In genomic region chr16:12062343-12063003, GRCh38 we compare ENCODE assay signal across 9 cellular contexts.
DNase-seq lines count a peak whose midpoint lies in the region; ATAC-seq and TF ChIP-seq lines count a peak whose summit lies in the region.
"Had no signal": no experiment of that assay in that cellular context is flagged by ENCODE, and none has a peak within 500 bp of the region (broad histone marks: within the 10 kb centered on the region; RNA-seq: fewer than 3 reads in every experiment).

No MANE protein-coding gene starts in this region.

- H3K4me1 ChIP-seq in esophagus (ENCODE audit: control insufficient read depth in 2 of 2, insufficient read depth in 2 of 2, low read length in 1 of 2) (peaks cover 3 to 19% of the 10 kb centered on the region in 2 donors), neutrophil (ENCODE audit: control insufficient read depth in 1 of 2, insufficient read depth in 1 of 2, low read depth in 1 of 2, low read length in 1 of 2) (peaks cover 8 to 9% of the 10 kb centered on the region in 2 experiments)

- TF ChIP-seq CTCF in AG09319 (IDR thresholded peaks at IDR 0.05; ENCODE audit: low read depth, low read length): no peak
- TF ChIP-seq CTCF in neutrophil (IDR thresholded peaks at IDR 0.05): no peak

- H3K27me3 ChIP-seq in esophagus (ENCODE audit: control insufficient read depth in 1 of 2, insufficient read depth in 2 of 2, low read length in 2 of 2) (no peaks in the 10 kb centered on the region), neutrophil (no peaks in the 10 kb centered on the region)

- WGBS in esophagus, 2 donors: 27 to 39% methylated on average over 10 of the region's 10 CpGs

- H3K36me3 ChIP-seq in esophagus (ENCODE audit: control insufficient read depth in 2 of 2, insufficient read depth in 2 of 2, low read length in 1 of 2): no peaks in the 10 kb centered on the region
- peaks cover 23% of the 10 kb centered on the region for H3K36me3 ChIP-seq in neutrophil

- H3K27ac ChIP-seq in esophagus (ENCODE audit: low read depth in 2 of 2, low read length in 1 of 2) (peak overlapping the region; percentile 91 to 97), neutrophil (peak overlapping the region; percentile 42)

- ATAC-seq in GM18498 (IDR thresholded peaks at IDR 0.05; ENCODE audit: unreplicated experiment): no peak
- ATAC-seq in HG03354 (IDR thresholded peaks at IDR 0.05; ENCODE audit: poor library complexity, severe bottlenecking, unreplicated experiment): no peak

- no peaks in the 10 kb centered on the region for H3K9me3 ChIP-seq in esophagus (ENCODE audit: control insufficient read depth in 2 of 2, insufficient read depth in 1 of 2, low read depth in 1 of 2, low read length in 1 of 2)
- no peaks in the 10 kb centered on the region for H3K9me3 ChIP-seq in neutrophil

- DNase-seq in AG09319 (ENCODE audit: extremely low read depth, low read depth): peak; percentile 68
- peak; percentile 2 for DNase-seq in NCI-H226
- no peak for DNase-seq in globus pallidus (ENCODE audit: low spot score)
- no peak for DNase-seq in activated T-cell treated with anti-CD3 and anti-CD28 coated beads, Interleukin-2, amount 50 U/mL, for 1 hour
- DNase-seq: nephron progenitor cell had no signal

- H3K4me3 ChIP-seq in esophagus (ENCODE audit: low read depth in 1 of 2, low read length in 2 of 2): no peak overlapping the region
- H3K4me3 ChIP-seq in neutrophil (ENCODE audit: low read depth in 1 of 2, low read length in 1 of 2): no peak overlapping the region

Comparison
In these comparisons a context has a peak if more than half of its experiments do, and no peak if none do; other contexts are left out.
1. DNase-seq: peak in AG09319 (single experiment) and NCI-H226 (single experiment); none in globus pallidus (single experiment) and activated T-cell treated with anti-CD3 and anti-CD28 coated beads, Interleukin-2, amount 50 U/mL, for 1 hour (single experiment).